ENCODE assay signal across 8 cellular contexts in the genomic region with DNA sequence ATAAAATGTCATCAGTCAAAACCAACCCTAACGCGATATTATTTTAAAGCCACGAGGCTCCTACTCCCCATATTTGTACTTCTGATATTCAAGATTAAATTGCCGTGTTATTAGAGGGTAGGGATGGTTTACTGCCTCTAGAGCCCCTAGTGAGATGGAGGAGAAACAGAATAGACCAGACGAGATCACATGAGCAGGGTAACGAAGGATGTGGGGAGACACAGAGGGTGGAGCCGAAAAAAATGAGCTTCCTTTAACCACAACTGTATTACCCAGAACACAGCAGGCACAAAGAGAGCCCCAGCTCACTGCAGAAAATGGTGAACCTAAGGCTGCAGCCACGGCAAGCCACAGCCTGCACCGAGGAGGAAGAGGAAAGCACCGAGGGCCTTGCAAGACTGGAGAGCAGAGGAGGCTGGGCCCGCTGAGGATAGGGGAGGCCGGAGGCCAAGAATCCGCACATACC.
DNase-seq lines count a peak whose midpoint lies in the region; ATAC-seq and TF ChIP-seq lines count a peak whose summit lies in the region.

No MANE protein-coding gene starts in this region.

- no peaks in the 10 kb centered on the region for H3K27me3 Mint-ChIP-seq in stimulated activated naive B cell treated with anti-CD40 and anti-IgM and Interleukin-4, amounts not matched to agents 10 μg/mL and 1 μg/mL and 100 μg/mL, for 72 hours

- peaks cover 47 to 76% of the 10 kb centered on the region in 2 donors for H3K4me1 Mint-ChIP-seq in stimulated activated naive B cell treated with anti-CD40 and anti-IgM and Interleukin-4, amounts not matched to agents 10 μg/mL and 1 μg/mL and 100 μg/mL, for 72 hours

- H3K27ac Mint-ChIP-seq in stimulated activated naive B cell treated with anti-CD40 and anti-IgM and Interleukin-4, amounts not matched to agents 10 μg/mL and 1 μg/mL and 100 μg/mL, for 72 hours = peak overlapping the region; percentile 77

- no peaks in the 10 kb centered on the region for H3K9me3 Mint-ChIP-seq in stimulated activated naive B cell treated with anti-CD40 and anti-IgM and Interleukin-4, amounts not matched to agents 10 μg/mL and 1 μg/mL and 100 μg/mL, for 72 hours

- in situ Hi-C loops in KBM-7 (cut with MboI; ENCODE audit: low pct_unique_long_range_greater_than_20kb, low sequenced_read_pairs) = no loop called here

- ATAC-seq in GM21529 (IDR thresholded peaks at IDR 0.05; ENCODE audit: unreplicated experiment) (peak; percentile 100), SK-N-SH treated with all-trans-retinoic acid at 6 μM for 48 hours (no peak)
- peak; percentile 99 for ATAC-seq in stimulated activated naive B cell treated with anti-CD40 and anti-IgM and Interleukin-4, amounts not matched to agents 10 μg/mL and 1 μg/mL and 100 μg/mL, for 72 hours (replicated peaks)

- peaks cover 37 to 66% of the 10 kb centered on the region in 2 donors for H3K36me3 Mint-ChIP-seq in stimulated activated naive B cell treated with anti-CD40 and anti-IgM and Interleukin-4, amounts not matched to agents 10 μg/mL and 1 μg/mL and 100 μg/mL, for 72 hours

- peak overlapping the region; percentile 78 to 81 for H3K4me3 Mint-ChIP-seq in stimulated activated naive B cell treated with anti-CD40 and anti-IgM and Interleukin-4, amounts not matched to agents 10 μg/mL and 1 μg/mL and 100 μg/mL, for 72 hours

- DNase-seq in GDM1 (lab: John Stamatoyannopoulos, UW) = peak; percentile 90
- DNase-seq in KBM-7 = peak; percentile 97
- DNase-seq in activated CD4-positive, alpha-beta T cell treated with anti-CD3 and anti-CD28 coated beads, Interleukin-2, amount 50 U/mL, for 48 hours = peak; percentile 65 to 73
- DNase-seq in germinal center (ENCODE audit: low spot score) = peak; percentile 83
- peak; percentile 59 for DNase-seq in stimulated activated naive B cell treated with anti-CD40 and anti-IgM and Interleukin-4, amounts not matched to agents 10 μg/mL and 1 μg/mL and 100 μg/mL, for 72 hours
- no peak for DNase-seq in NCI-H2171 (lab: John Stamatoyannopoulos, UW)

TF ChIP-seq in SK-N-SH treated with all-trans-retinoic acid at 6 μM for 48 hours, 23 proteins besides CTCF, POLR2A, EP300 and RAD21:
- TF ChIP-seq ZNF70 (CRISPR knock-in tag; IDR thresholded peaks at IDR 0.05) (no peak), TCF4 (CRISPR knock-in tag; IDR thresholded peaks at IDR 0.05; ENCODE audit: borderline replicate concordance) (no peak), OSR1 (CRISPR knock-in tag; IDR thresholded peaks at IDR 0.05) (no peak), ZNF565 (CRISPR knock-in tag; conservative IDR thresholded peaks at IDR 0.05; ENCODE audit: low read depth) (no peak), GLIS3 (CRISPR knock-in tag; IDR thresholded peaks at IDR 0.05) (no peak), ESRRG (CRISPR knock-in tag; IDR thresholded peaks at IDR 0.05) (no peak)
- TF ChIP-seq, protein P1, sequence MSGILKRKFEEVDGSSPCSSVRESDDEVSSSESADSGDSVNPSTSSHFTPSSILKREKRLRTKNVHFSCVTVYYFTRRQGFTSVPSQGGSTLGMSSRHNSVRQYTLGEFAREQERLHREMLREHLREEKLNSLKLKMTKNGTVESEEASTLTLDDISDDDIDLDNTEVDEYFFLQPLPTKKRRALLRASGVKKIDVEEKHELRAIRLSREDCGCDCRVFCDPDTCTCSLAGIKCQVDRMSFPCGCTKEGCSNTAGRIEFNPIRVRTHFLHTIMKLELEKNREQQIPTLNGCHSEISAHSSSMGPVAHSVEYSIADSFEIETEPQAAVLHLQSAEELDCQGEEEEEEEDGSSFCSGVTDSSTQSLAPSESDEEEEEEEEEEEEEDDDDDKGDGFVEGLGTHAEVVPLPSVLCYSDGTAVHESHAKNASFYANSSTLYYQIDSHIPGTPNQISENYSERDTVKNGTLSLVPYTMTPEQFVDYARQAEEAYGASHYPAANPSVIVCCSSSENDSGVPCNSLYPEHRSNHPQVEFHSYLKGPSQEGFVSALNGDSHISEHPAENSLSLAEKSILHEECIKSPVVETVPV (CRISPR knock-in tag; IDR thresholded peaks at IDR 0.05) = no peak
- TF ChIP-seq, protein P2, sequence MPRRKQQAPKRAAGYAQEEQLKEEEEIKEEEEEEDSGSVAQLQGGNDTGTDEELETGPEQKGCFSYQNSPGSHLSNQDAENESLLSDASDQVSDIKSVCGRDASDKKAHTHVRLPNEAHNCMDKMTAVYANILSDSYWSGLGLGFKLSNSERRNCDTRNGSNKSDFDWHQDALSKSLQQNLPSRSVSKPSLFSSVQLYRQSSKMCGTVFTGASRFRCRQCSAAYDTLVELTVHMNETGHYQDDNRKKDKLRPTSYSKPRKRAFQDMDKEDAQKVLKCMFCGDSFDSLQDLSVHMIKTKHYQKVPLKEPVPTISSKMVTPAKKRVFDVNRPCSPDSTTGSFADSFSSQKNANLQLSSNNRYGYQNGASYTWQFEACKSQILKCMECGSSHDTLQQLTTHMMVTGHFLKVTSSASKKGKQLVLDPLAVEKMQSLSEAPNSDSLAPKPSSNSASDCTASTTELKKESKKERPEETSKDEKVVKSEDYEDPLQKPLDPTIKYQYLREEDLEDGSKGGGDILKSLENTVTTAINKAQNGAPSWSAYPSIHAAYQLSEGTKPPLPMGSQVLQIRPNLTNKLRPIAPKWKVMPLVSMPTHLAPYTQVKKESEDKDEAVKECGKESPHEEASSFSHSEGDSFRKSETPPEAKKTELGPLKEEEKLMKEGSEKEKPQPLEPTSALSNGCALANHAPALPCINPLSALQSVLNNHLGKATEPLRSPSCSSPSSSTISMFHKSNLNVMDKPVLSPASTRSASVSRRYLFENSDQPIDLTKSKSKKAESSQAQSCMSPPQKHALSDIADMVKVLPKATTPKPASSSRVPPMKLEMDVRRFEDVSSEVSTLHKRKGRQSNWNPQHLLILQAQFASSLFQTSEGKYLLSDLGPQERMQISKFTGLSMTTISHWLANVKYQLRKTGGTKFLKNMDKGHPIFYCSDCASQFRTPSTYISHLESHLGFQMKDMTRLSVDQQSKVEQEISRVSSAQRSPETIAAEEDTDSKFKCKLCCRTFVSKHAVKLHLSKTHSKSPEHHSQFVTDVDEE (CRISPR knock-in tag; IDR thresholded peaks at IDR 0.05) = no peak
